21 cellular contexts compared by ENCODE assay signal in the genomic region with DNA sequence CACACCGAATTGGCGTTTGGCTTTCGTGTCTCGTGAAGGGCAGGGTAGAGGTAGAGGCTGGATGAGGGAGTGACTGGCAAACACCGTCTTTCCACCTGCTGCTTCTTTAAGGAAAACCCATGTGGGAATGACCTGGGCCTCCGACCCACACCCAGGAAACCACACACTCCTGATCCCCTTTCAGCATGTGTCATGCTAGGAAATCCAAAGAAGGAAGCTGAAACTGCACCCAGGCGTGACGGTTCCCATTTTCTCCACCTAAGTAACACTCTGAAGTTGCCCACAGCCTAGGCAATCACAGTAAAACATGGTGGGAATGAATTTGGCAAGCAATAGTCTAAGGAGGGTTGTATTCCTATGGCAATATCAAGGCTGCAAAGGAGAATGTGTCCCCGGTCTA.
"Had no signal": no experiment of that assay in that cellular context is flagged by ENCODE, and none has a peak within 500 bp of the region (broad histone marks: within the 10 kb centered on the region; RNA-seq: fewer than 3 reads in every experiment).

No MANE protein-coding gene starts in this region.

- ATAC-seq: gastrocnemius medialis; left colon; left ventricle myocardium superior; natural killer cell treated with Interleukin-12 subunit alpha and Interleukin-12 subunit beta and Interleukin-15 and Interleukin-18, amount 100 ng/mL, for 72 hours; right cardiac atrium had no signal

- H3K36me3 ChIP-seq: esophagus muscularis mucosa, gastrocnemius medialis, ovary, uterus had no signal

- H3K4me1 Mint-ChIP-seq: immature natural killer cell had no signal

- H3K9me3 ChIP-seq: esophagus muscularis mucosa, gastrocnemius medialis, ovary, uterus had no signal

- H3K27ac Mint-ChIP-seq: immature natural killer cell; natural killer cell treated with Interleukin-12 subunit alpha and Interleukin-12 subunit beta and Interleukin-15 and Interleukin-18, amount 100 ng/mL, for 72 hours had no signal

- H3K27me3 ChIP-seq: esophagus muscularis mucosa, gastrocnemius medialis, ovary, uterus had no signal

- FAIRE-seq: endometrium, keratinocyte, small intestine had no signal

- H3K27me3 Mint-ChIP-seq: natural killer cell treated with Interleukin-12 subunit alpha and Interleukin-12 subunit beta and Interleukin-15 and Interleukin-18, amount 100 ng/mL, for 72 hours had no signal

- H3K27ac ChIP-seq: esophagus muscularis mucosa, gastrocnemius medialis, ovary, uterus had no signal

- H3K36me3 Mint-ChIP-seq: immature natural killer cell; natural killer cell treated with Interleukin-12 subunit alpha and Interleukin-12 subunit beta and Interleukin-15 and Interleukin-18, amount 100 ng/mL, for 72 hours had no signal

- H3K4me1 ChIP-seq: esophagus muscularis mucosa, gastrocnemius medialis, uterus had no signal

- H3K4me3 Mint-ChIP-seq: immature natural killer cell; natural killer cell treated with Interleukin-12 subunit alpha and Interleukin-12 subunit beta and Interleukin-15 and Interleukin-18, amount 100 ng/mL, for 72 hours had no signal

- H3K4me3 ChIP-seq: esophagus muscularis mucosa, gastrocnemius medialis, lung, ovary, uterus had no signal

- DNase-seq: cortex of kidney; effector memory CD4-positive, alpha-beta T cell; gastrocnemius medialis; immature natural killer cell; left colon; left ventricle myocardium superior; mesenchymal stem cell; midbrain; ovary; right cardiac atrium; small intestine; stimulated activated CD4-positive, alpha-beta T cell treated with anti-CD3 and anti-CD28 coated beads, Interleukin-12 subunit alpha, Interleukin-12 subunit beta, amount 100 ng/mL, for 4 hours; stimulated activated CD4-positive, alpha-beta T cell treated with anti-CD3 and anti-CD28 coated beads, Interleukin-2, amount 100 ng/mL, for 48 hours; stimulated activated naive CD4-positive, alpha-beta T cell treated with Interleukin-2 at 50 U/mL for 16 hours; trophoblast cell; uterus had no signal
